ENCODE assay signal across 6 cellular contexts in genomic region chr6:32973934-32974333, GRCh38. TPM values are rescaled to one million over a fixed set of nuclear protein-coding genes. Genes with fewer than 3 reads are reported as not detected.
A peak's percentile ranks its signal among the peaks of the same experiment; 100 is the strongest.
DNase-seq lines count a peak whose midpoint lies in the region; ATAC-seq and TF ChIP-seq lines count a peak whose summit lies in the region.

No MANE protein-coding gene starts in this region.

- no peak for ATAC-seq in CD8-positive, alpha-beta T cell
- ATAC-seq in psoas muscle (no peak), HG02870 (IDR thresholded peaks at IDR 0.05; ENCODE audit: unreplicated experiment) (no peak)

- peak overlapping the region; percentile 69 for H3K27ac ChIP-seq in CD8-positive, alpha-beta T cell (ENCODE audit: low read depth, low read length)
- H3K27ac ChIP-seq in psoas muscle = no peak overlapping the region

- 1 to 2% (median 1%) methylated on average over 4 of the region's 4 CpGs for WGBS in psoas muscle, 3 donors

- CTCF ChIA-PET in CD8-positive, alpha-beta T cell (lab: Charles Lee) = interaction anchor here (1.1 to 30.1 kb wide), 9 partner anchors 12 to 135 kb away, joined by 3 to 662 read pairs (median 18); partner anchors contain the start of genes HLA-DMA and TAP2

- peaks cover 47% of the 10 kb centered on the region for H3K36me3 ChIP-seq in CD8-positive, alpha-beta T cell (ENCODE audit: insufficient read depth, low read length)
- H3K36me3 ChIP-seq in psoas muscle (ENCODE audit: insufficient read depth in 1 of 2, low read depth in 1 of 2) = peaks cover 22 to 68% of the 10 kb centered on the region in 2 donors

- H3K4me3 Mint-ChIP-seq in CD8-positive, alpha-beta T cell = peak overlapping the region; percentile 93
- peak overlapping the region; percentile 97 for H3K4me3 Mint-ChIP-seq in dendritic cell treated with granulocyte-macrophage colony-stimulating factor and Interleukin-4, amounts not matched to agents 40 ng/mL and 50 ng/mL, for 4 days

- intact Hi-C loops in CD8-positive, alpha-beta T cell (cut with DNase I, micrococcal nuclease) = loop anchor here (1.0 to 5.0 kb wide), 4 partner anchors 10 to 847 kb away; partner anchors contain the start of genes ATF6B (in 1 of the 2), CUTA (in 1 of the 2) and TAPBP (in 1 of the 2)
- intact Hi-C loops in dendritic cell treated with granulocyte-macrophage colony-stimulating factor and Interleukin-4, amounts not matched to agents 40 ng/mL and 50 ng/mL, for 4 days (cut with micrococcal nuclease) = loop anchor here (2.0 to 5.0 kb wide), 3 partner anchors 21 to 132 kb away; partner anchors contain the start of genes HLA-DMA and PSMB8
- intact Hi-C loops in psoas muscle (cut with DNase I) = loop anchor here (5.0 to 10.0 kb wide), 2 partner anchors 228 to 1159 kb away; partner anchors contain the start of genes HSD17B8 (in 1 of the 2), HSPA1A (in 1 of the 2), HSPA1L (in 1 of the 2) and RXRB (in 1 of the 2)

- no peaks in the 10 kb centered on the region for H3K27me3 Mint-ChIP-seq in CD8-positive, alpha-beta T cell (ENCODE audit: low read depth)
- no peaks in the 10 kb centered on the region for H3K27me3 Mint-ChIP-seq in dendritic cell treated with granulocyte-macrophage colony-stimulating factor and Interleukin-4, amounts not matched to agents 40 ng/mL and 50 ng/mL, for 4 days

- H3K27ac Mint-ChIP-seq in CD8-positive, alpha-beta T cell = peak overlapping the region; percentile 99
- peak overlapping the region; percentile 100 for H3K27ac Mint-ChIP-seq in dendritic cell treated with granulocyte-macrophage colony-stimulating factor and Interleukin-4, amounts not matched to agents 40 ng/mL and 50 ng/mL, for 4 days

- POLR2A ChIA-PET in CD8-positive, alpha-beta T cell (lab: Charles Lee) = interaction anchor here (0.8 to 11.7 kb wide), 14 partner anchors 8 to 275 kb away, joined by 3 to 296 read pairs (median 37); partner anchors contain the start of genes HLA-DMA, HLA-DMB, PSMB8 and PSMB9

- peaks cover 35% of the 10 kb centered on the region for H3K4me1 ChIP-seq in CD8-positive, alpha-beta T cell (ENCODE audit: insufficient read depth, low read length)
- H3K4me1 ChIP-seq in psoas muscle = peaks cover 26% of the 10 kb centered on the region

- peak overlapping the region; percentile 71 for H3K4me3 ChIP-seq in CD8-positive, alpha-beta T cell (ENCODE audit: low read depth, low read length)
- peak overlapping the region; percentile 79 for H3K4me3 ChIP-seq in psoas muscle

- peaks cover 55% of the 10 kb centered on the region for H3K4me1 Mint-ChIP-seq in CD8-positive, alpha-beta T cell (ENCODE audit: low read depth)
- peaks cover 50% of the 10 kb centered on the region for H3K4me1 Mint-ChIP-seq in dendritic cell treated with granulocyte-macrophage colony-stimulating factor and Interleukin-4, amounts not matched to agents 40 ng/mL and 50 ng/mL, for 4 days (ENCODE audit: low read depth)

- no peak for TF ChIP-seq CTCF in CD8-positive, alpha-beta T cell (IDR thresholded peaks at IDR 0.05)
- TF ChIP-seq CTCF in psoas muscle (IDR thresholded peaks at IDR 0.05) = no peak

- H3K9me3 ChIP-seq in CD8-positive, alpha-beta T cell (ENCODE audit: low read length) = no peaks in the 10 kb centered on the region
- no peaks in the 10 kb centered on the region for H3K9me3 ChIP-seq in psoas muscle

- H3K27me3 ChIP-seq in CD8-positive, alpha-beta T cell (ENCODE audit: insufficient read depth, low read length) = no peaks in the 10 kb centered on the region
- H3K27me3 ChIP-seq in psoas muscle (ENCODE audit: insufficient read depth in 3 of 3, low read length in 2 of 3) = no peaks in the 10 kb centered on the region

- H3K9me3 Mint-ChIP-seq in CD8-positive, alpha-beta T cell = no peaks in the 10 kb centered on the region
- no peaks in the 10 kb centered on the region for H3K9me3 Mint-ChIP-seq in dendritic cell treated with granulocyte-macrophage colony-stimulating factor and Interleukin-4, amounts not matched to agents 40 ng/mL and 50 ng/mL, for 4 days

- H3K36me3 Mint-ChIP-seq in CD8-positive, alpha-beta T cell = peaks cover 81% of the 10 kb centered on the region
- peaks cover 100% of the 10 kb centered on the region for H3K36me3 Mint-ChIP-seq in dendritic cell treated with granulocyte-macrophage colony-stimulating factor and Interleukin-4, amounts not matched to agents 40 ng/mL and 50 ng/mL, for 4 days (ENCODE audit: low read depth)

- DNase-seq in CD8-positive, alpha-beta T cell = peak in 3 of 7 experiments; percentile 30 to 53 (median 38)
- DNase-seq in NCI-H146 treated with DMSO at 0.1 percent for 48 hours (lab: John Stamatoyannopoulos, UW; ENCODE audit: unreplicated experiment) (peak; percentile 33), psoas muscle (no peak), NCI-H1048 (lab: John Stamatoyannopoulos, UW) (no peak)

RNA-seq across cellular contexts. Expression of gene BRD2, which starts 5.5 kb away (rescaled TPM):
- 100 to 1,000 TPM; 333 to 340 TPM for total RNA-seq in CD8-positive, alpha-beta T cell
- total RNA-seq in psoas muscle = 100 to 1,000 TPM in 3 of 4 donors, 10 to 100 TPM in 1; 70.0 to 135 (median 115) TPM
- polyA plus RNA-seq in psoas muscle = 10 to 100 TPM; 62.2 to 93.0 (median 64.4) TPM

RNA-seq across cellular contexts. Expression of gene HLA-DMA, which starts 21.0 kb away (rescaled TPM):
- total RNA-seq in CD8-positive, alpha-beta T cell = 10 to 100 TPM; 25.9 to 32.3 TPM
- total RNA-seq in psoas muscle = 10 to 100 TPM in 2 of 4 donors, 1 to 10 TPM in 2; 3.2 to 12.0 (median 9.4) TPM
- 1 to 10 TPM; 6.3 to 7.4 (median 7.1) TPM for polyA plus RNA-seq in psoas muscle

RNA-seq across cellular contexts. Expression of gene HLA-DMB, which starts 33.1 kb away (rescaled TPM):
- total RNA-seq in CD8-positive, alpha-beta T cell = 1 to 10 TPM; 8.9 to 9.9 TPM
- total RNA-seq in psoas muscle = 1 to 10 TPM; 1.4 to 7.6 (median 3.6) TPM
- 1 to 10 TPM; 2.8 to 3.1 (median 2.9) TPM for polyA plus RNA-seq in psoas muscle

RNA-seq across cellular contexts. Expression of gene HLA-DOA, which starts 35.5 kb away (rescaled TPM):
- 10 to 100 TPM; 16.2 to 18.5 TPM for total RNA-seq in CD8-positive, alpha-beta T cell
- 1 to 10 TPM in 2 of 4 donors, under 1 TPM in 2; 0.48 to 1.5 (median 0.85) TPM for total RNA-seq in psoas muscle
- under 1 TPM; 0.36 to 0.77 (median 0.58) TPM for polyA plus RNA-seq in psoas muscle
